Comparison of ENCODE assay signal across 1 cellular context in the genomic region with DNA sequence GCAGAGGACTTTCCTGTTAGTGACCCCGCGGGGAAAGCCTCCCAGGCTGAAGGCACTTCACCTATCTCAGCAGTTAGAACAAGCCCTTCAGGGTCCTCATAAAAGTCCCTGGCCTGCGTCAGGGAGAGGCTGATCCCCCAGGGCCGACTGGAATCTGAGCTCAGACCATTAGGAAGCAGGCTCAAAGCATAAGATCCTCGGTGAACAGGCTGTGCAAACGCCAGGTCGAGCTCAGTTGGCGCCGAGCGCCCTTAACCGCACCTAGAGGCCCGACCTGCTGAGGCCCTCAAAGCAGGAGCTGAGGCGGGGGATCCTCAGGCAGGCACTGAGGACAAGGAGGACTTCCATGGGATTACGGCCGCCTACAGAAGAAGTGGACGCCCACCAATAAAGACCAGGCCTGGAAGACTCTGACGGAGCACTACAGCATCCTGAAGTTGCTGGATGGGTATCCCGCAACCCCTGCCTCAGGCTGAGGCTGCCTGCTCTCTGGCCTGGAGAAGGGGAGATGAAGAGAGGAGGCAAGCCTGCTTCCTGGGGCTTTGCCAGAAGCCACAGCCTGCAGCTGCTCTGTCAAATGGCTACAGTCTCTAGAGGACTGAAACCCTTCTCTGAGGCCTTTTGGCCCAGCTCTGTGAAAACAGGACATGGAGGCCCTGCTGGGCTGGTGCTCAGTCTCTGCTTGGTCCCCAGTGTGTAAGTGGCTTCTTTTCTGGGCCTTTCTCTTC.
TF ChIP-seq lines count a peak whose summit lies in the region.

No MANE protein-coding gene starts in this region.

TF ChIP-seq in WTC11, 78 proteins besides CTCF, POLR2A, EP300 and RAD21 (continued from another document):
- TF ChIP-seq ZNF396 (CRISPR knock-in tag; IDR thresholded peaks at IDR 0.05; ENCODE audit: borderline replicate concordance) (no peak), TCF7 (CRISPR knock-in tag; IDR thresholded peaks at IDR 0.05; ENCODE audit: low read depth) (no peak)
TF ChIP-seq in WTC11: peak in this region for 0.
